In the genomic region with DNA sequence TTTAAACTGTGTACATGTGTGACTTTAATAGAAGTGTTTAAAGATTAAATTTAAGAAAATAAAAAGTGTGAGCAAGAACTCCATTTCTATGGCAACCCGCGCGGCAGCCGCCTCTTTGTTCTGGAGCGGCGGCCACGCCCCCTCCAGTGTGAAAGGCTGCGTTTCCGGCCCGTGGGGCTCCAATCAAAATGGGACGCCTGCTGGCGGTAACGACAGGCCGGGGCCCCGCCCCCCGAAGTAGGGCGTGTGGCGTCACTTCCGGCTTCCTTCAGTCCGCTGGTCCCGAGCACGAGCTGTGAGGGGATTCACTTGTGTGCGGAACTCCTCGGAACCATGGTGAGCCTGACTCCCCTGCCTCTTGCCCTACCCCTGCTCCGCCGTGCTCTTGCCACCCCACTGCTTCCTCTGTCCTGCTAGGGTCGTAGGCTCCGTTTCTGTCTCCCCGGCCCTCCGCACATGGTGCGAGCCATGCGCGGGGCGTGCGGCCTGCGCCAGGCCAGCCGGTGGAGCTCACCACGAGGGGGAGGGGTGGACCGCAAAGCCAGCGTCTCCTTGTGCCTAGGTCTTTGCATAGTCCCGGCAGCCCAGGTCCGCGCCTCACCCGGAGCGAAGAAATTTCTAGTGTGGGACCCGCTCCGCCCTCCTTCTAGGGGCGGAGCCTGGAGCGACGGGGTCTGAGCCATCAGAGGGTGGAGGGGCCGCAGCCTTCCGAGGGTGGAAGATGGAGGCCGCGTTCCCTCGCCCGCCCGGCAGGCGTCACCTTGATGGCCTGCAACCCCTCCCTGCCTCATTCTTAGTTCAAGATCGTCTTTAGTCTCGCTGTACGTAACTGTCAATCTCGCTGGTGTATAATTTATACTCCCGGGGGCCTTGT, we compare ENCODE assay signal across 8 cellular contexts. TPM values are rescaled to one million over a fixed set of nuclear protein-coding genes. Genes with fewer than 3 reads are reported as not detected.
DNase-seq lines count a peak whose midpoint lies in the region; ATAC-seq and TF ChIP-seq lines count a peak whose summit lies in the region.

TSS of gene CCT2 (plus strand) at position 271 of the 874 bp plus-strand sequence. CDS start at position 334, 63 bp downstream.

- in situ Hi-C loops in GM13976 (cut with MboI; ENCODE audit: low sequenced_read_pairs, unreplicated experiment), result no loop called here

- H3K4me3 ChIP-seq in adrenal gland, result peak within 1 kb of the TSS; percentile 80 to 99 (median 84)
- peak within 1 kb of the TSS; percentile 63 to 99 (median 82) for H3K4me3 ChIP-seq in heart left ventricle
- H3K4me3 ChIP-seq in upper lobe of left lung, result peak within 1 kb of the TSS; percentile 87 to 95 (median 94)

- peak in 1 of 4 donors; percentile 14 for TF ChIP-seq EP300 in upper lobe of left lung (IDR thresholded peaks at IDR 0.05)

- H3K27ac ChIP-seq in adrenal gland (peak within 1 kb of the TSS; percentile 28 to 94 (median 85)), heart left ventricle (peak within 1 kb of the TSS; percentile 66 to 92 (median 90)), upper lobe of left lung (peak within 1 kb of the TSS; percentile 85 to 89 (median 88))

- WGBS in adrenal gland, 4 donors, result 0 to 1% (median 0%) methylated on average over 22 to 63 of the region's 63 CpGs
- WGBS in heart left ventricle, 4 donors, result 0 to 1% (median 0%) methylated on average over 36 to 63 of the region's 63 CpGs
- 0% methylated on average over 29 to 45 of the region's 63 CpGs for WGBS in upper lobe of left lung, 2 donors

- H3K9me3 ChIP-seq in adrenal gland (replicated peaks in 1 of 3) (no peaks in the 10 kb centered on the region), heart left ventricle (no peaks in the 10 kb centered on the region), upper lobe of left lung (no peaks in the 10 kb centered on the region)

- TF ChIP-seq POLR2A in adrenal gland (IDR thresholded peaks at IDR 0.05), result peak; percentile 50 to 75
- TF ChIP-seq POLR2A in heart left ventricle (IDR thresholded peaks at IDR 0.05), result peak in 1 of 2 donors; percentile 86
- peak in 3 of 4 donors; percentile 43 to 90 (median 85) for TF ChIP-seq POLR2A in upper lobe of left lung (IDR thresholded peaks at IDR 0.05)

- H3K27me3 ChIP-seq in adrenal gland (no peaks in the 10 kb centered on the region), heart left ventricle (no peaks in the 10 kb centered on the region), upper lobe of left lung (no peaks in the 10 kb centered on the region)

- H3K36me3 ChIP-seq in adrenal gland (replicated peaks in 1 of 2) (peaks cover 0 to 39% of the 10 kb centered on the region in 2 donors), heart left ventricle (peaks cover 0 to 42% (median 40%) of the 10 kb centered on the region in 9 donors), upper lobe of left lung (peaks cover 10 to 39% (median 25%) of the 10 kb centered on the region in 4 donors)

- intact Hi-C loops in adrenal gland (cut with DNase I) (no loop called here), heart left ventricle (cut with DNase I) (loop anchor here in 4 of 10 donors (5.0 to 10.0 kb wide), 4 partner anchors 52 to 431 kb away; partner anchors contain the start of genes FRS2 (in 1 of the 4) and YEATS4 (in 1 of the 4)), posterior cingulate gyrus (cut with DNase I) (loop anchor here (1.0 to 10.0 kb wide), 2 partner anchors 153 to 291 kb away; partner anchors contain the start of gene RAB3IP)

- TF ChIP-seq CTCF in GM13976 (IDR thresholded peaks at IDR 0.05; ENCODE audit: borderline replicate concordance, control extremely low read depth, extremely low read depth, insufficient read depth, missing control alignments) (peak; percentile 14), adrenal gland (IDR thresholded peaks at IDR 0.05) (peak in 5 of 6 experiments; percentile 10 to 52 (median 36)), heart left ventricle (IDR thresholded peaks at IDR 0.05) (peak in 9 of 12 donors; percentile 10 to 49 (median 23)), upper lobe of left lung (IDR thresholded peaks at IDR 0.05) (peak; percentile 12 to 52 (median 32))

- peaks cover 0 to 9% of the 10 kb centered on the region in 2 donors for H3K4me1 ChIP-seq in adrenal gland (replicated peaks in 1 of 2)
- H3K4me1 ChIP-seq in heart left ventricle, result peaks cover 0 to 22% (median 11%) of the 10 kb centered on the region in 12 donors
- peaks cover 6 to 10% (median 8%) of the 10 kb centered on the region in 4 donors for H3K4me1 ChIP-seq in upper lobe of left lung

- DNase-seq in GM13976 (ENCODE audit: low spot score) (peak; percentile 97), NCI-H146 (lab: John Stamatoyannopoulos, UW) (peak; percentile 97), T-helper 1 cell (peak; percentile 92 to 97 (median 96)), adrenal gland (peak; percentile 96 to 99 (median 97)), heart left ventricle (peak; percentile 97 to 98 (median 98)), posterior cingulate gyrus (peak; percentile 94 to 100 (median 98)), upper lobe of left lung (peak; percentile 98)

- ATAC-seq in HG02870 (IDR thresholded peaks at IDR 0.05; ENCODE audit: unreplicated experiment) (peak; percentile 95), heart left ventricle (peak; percentile 99 to 100 (median 100)), upper lobe of left lung (ENCODE audit: low FRiP score in 2 of 2) (peak; percentile 99 to 100)

RNA-seq across cellular contexts. Expression of gene CCT2, which starts in this region (rescaled TPM):
- 100 to 1,000 TPM in 7 of 8 donors, 10 to 100 TPM in 1; 88.2 to 196 (median 119) TPM for total RNA-seq in adrenal gland
- 100 to 1,000 TPM in 2 of 3 donors, 10 to 100 TPM in 1; 83.5 to 233 (median 102) TPM for polyA plus RNA-seq in adrenal gland
- 100 to 1,000 TPM in 4 of 9 donors, 10 to 100 TPM in 5; 63.2 to 168 (median 93.3) TPM for total RNA-seq in heart left ventricle
- 100 to 1,000 TPM in 1 of 2 donors, 10 to 100 TPM in 1; 59.7 to 342 TPM for polyA plus RNA-seq in heart left ventricle
- total RNA-seq in upper lobe of left lung, result 100 to 1,000 TPM in 3 of 6 donors, 10 to 100 TPM in 3; 28.1 to 117 (median 91.0) TPM

Comparison
In these comparisons a context has a peak if more than half of its experiments do, and no peak if none do; other contexts are left out.
1. Peak in every context shown above with its lines: DNase-seq, ATAC-seq, H3K4me3 ChIP-seq and H3K27ac ChIP-seq.